In the genomic region with DNA sequence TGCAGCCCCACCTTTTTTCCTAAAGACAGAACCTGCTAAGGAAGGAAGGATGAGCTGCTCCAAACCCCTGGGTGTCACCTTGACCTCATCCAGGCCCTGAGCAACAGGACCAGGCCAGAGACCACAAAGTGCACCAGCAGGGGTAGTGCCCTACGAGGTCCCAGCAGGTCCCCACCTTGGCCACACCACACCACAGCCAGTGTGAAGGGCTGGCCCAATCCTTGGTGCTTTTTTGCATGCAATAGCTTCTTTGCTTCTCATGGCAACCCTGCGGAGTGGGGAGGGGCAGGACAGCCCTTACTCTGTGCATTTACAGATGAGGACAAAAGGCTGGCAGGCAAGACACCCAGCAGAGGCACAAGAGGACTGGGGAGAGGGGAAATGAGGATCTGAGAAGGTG, we compare ENCODE assay signal across 21 cellular contexts.
"Had no signal": no experiment of that assay in that cellular context is flagged by ENCODE, and none has a peak within 500 bp of the region (broad histone marks: within the 10 kb centered on the region; RNA-seq: fewer than 3 reads in every experiment).

No MANE protein-coding gene starts in this region.

- DNase-seq: activated CD4-positive, alpha-beta memory T cell treated with anti-CD3 and anti-CD28 coated beads, Interleukin-2, amount 10 ng/mL, durations not matched to agents 7 days and 5 days; activated CD4-positive, alpha-beta T cell treated with anti-CD3 and anti-CD28 coated beads for 36 hours; activated CD4-positive, alpha-beta T cell treated with anti-CD3 and anti-CD28 coated beads, Interleukin-2, amount 50 U/mL, for 1 hour; activated naive CD4-positive, alpha-beta T cell treated with anti-CD3 and anti-CD28 coated beads for 36 hours; activated naive CD8-positive, alpha-beta T cell treated with anti-CD3 and anti-CD28 coated beads for 36 hours; activated T-cell treated with anti-CD3 and anti-CD28 coated beads for 4 hours; brain microvascular endothelial cell; cerebellar nuclear complex; NCI-H1092; NCI-H1417; NCI-H1930; NCI-H2171; NCI-H345; NCI-H510A; NCI-H526 treated with DMSO at 0.1 percent for 48 hours; NCI-H82 had no signal

- H3K4me1 Mint-ChIP-seq: activated CD4-positive, alpha-beta memory T cell treated with anti-CD3 and anti-CD28 coated beads, Interleukin-2, amount 10 ng/mL, durations not matched to agents 7 days and 5 days had no signal

- H3K4me3 Mint-ChIP-seq: activated CD4-positive, alpha-beta memory T cell treated with anti-CD3 and anti-CD28 coated beads, Interleukin-2, amount 10 ng/mL, durations not matched to agents 7 days and 5 days; activated CD4-positive, alpha-beta T cell treated with anti-CD3 and anti-CD28 coated beads for 36 hours; activated naive CD4-positive, alpha-beta T cell treated with anti-CD3 and anti-CD28 coated beads for 36 hours; activated naive CD8-positive, alpha-beta T cell treated with anti-CD3 and anti-CD28 coated beads for 36 hours; T-cell had no signal

- H3K27ac ChIP-seq: brain microvascular endothelial cell, cardiac muscle cell, SK-N-MC, VCaP had no signal

- H3K27me3 Mint-ChIP-seq: activated CD4-positive, alpha-beta T cell treated with anti-CD3 and anti-CD28 coated beads for 36 hours; activated naive CD8-positive, alpha-beta T cell treated with anti-CD3 and anti-CD28 coated beads for 36 hours had no signal

- H3K27ac Mint-ChIP-seq: activated CD4-positive, alpha-beta memory T cell treated with anti-CD3 and anti-CD28 coated beads, Interleukin-2, amount 10 ng/mL, durations not matched to agents 7 days and 5 days; activated CD4-positive, alpha-beta T cell treated with anti-CD3 and anti-CD28 coated beads for 36 hours; activated naive CD4-positive, alpha-beta T cell treated with anti-CD3 and anti-CD28 coated beads for 36 hours; activated naive CD8-positive, alpha-beta T cell treated with anti-CD3 and anti-CD28 coated beads for 36 hours had no signal

- H3K36me3 ChIP-seq: brain microvascular endothelial cell, cardiac muscle cell had no signal

- ATAC-seq: activated CD4-positive, alpha-beta T cell treated with anti-CD3 and anti-CD28 coated beads for 36 hours; Right ventricle myocardium inferior; T-cell had no signal

- H3K4me3 ChIP-seq: cardiac muscle cell, SK-N-MC had no signal

- H3K27me3 ChIP-seq: brain microvascular endothelial cell, cardiac muscle cell had no signal
